Comparison of ENCODE assay signal across 8 cellular contexts in genomic region chr17:1644493-1645206, GRCh38. TPM values are rescaled to one million over a fixed set of nuclear protein-coding genes. Genes with fewer than 3 reads are reported as not detected.
DNase-seq lines count a peak whose midpoint lies in the region; ATAC-seq and TF ChIP-seq lines count a peak whose summit lies in the region.

No MANE protein-coding gene starts in this region.

- peak overlapping the region; percentile 77 for H3K27ac Mint-ChIP-seq in activated naive CD4-positive, alpha-beta T cell treated with anti-CD3 and anti-CD28 coated beads for 36 hours
- peak overlapping the region; percentile 90 for H3K27ac Mint-ChIP-seq in activated CD8-positive, alpha-beta T cell treated with anti-CD3 and anti-CD28 coated beads for 36 hours
- H3K27ac Mint-ChIP-seq in immature natural killer cell: peak overlapping the region in 4 of 6 donors; percentile 32 to 62 (median 46)
- H3K27ac Mint-ChIP-seq in stimulated activated naive CD8-positive, alpha-beta T cell treated with anti-CD3 and anti-CD28 coated beads, Interleukin-15, Interleukin-2, amounts not matched to agents 100 ng/mL and 50 ng/mL, for 24 hours: peak overlapping the region; percentile 90

- ATAC-seq in activated CD8-positive, alpha-beta T cell treated with anti-CD3 and anti-CD28 coated beads for 36 hours: peak; percentile 21
- ATAC-seq in GM18520 (IDR thresholded peaks at IDR 0.05; ENCODE audit: unreplicated experiment): no peak

- peak; percentile 72 for DNase-seq in activated naive CD4-positive, alpha-beta T cell treated with anti-CD3 and anti-CD28 coated beads for 36 hours
- no peak for DNase-seq in activated naive CD4-positive, alpha-beta T cell (lab: John Stamatoyannopoulos, UW)
- DNase-seq in activated CD8-positive, alpha-beta T cell treated with anti-CD3 and anti-CD28 coated beads for 36 hours: peak; percentile 72
- DNase-seq in immature natural killer cell (peak in 1 of 3 donors; percentile 28), COLO829 (ENCODE audit: low spot score) (no peak), NCI-H1694 (lab: John Stamatoyannopoulos, UW) (no peak)

- POLR2A ChIA-PET in activated CD8-positive, alpha-beta T cell treated with anti-CD3 and anti-CD28 coated beads for 36 hours (lab: Charles Lee): interaction anchor here (1.1 to 1.4 kb wide), 2 partner anchors 16 to 24 kb away, joined by 3 to 4 read pairs; no protein-coding TSS in a partner anchor

- H3K4me1 Mint-ChIP-seq in activated naive CD4-positive, alpha-beta T cell treated with anti-CD3 and anti-CD28 coated beads for 36 hours (ENCODE audit: low read depth): peaks cover 31% of the 10 kb centered on the region
- peaks cover 26% of the 10 kb centered on the region for H3K4me1 Mint-ChIP-seq in activated CD8-positive, alpha-beta T cell treated with anti-CD3 and anti-CD28 coated beads for 36 hours (ENCODE audit: low read depth)
- H3K4me1 Mint-ChIP-seq in immature natural killer cell: peaks cover 10 to 17% of the 10 kb centered on the region in 2 donors
- peaks cover 40% of the 10 kb centered on the region for H3K4me1 Mint-ChIP-seq in stimulated activated naive CD8-positive, alpha-beta T cell treated with anti-CD3 and anti-CD28 coated beads, Interleukin-15, Interleukin-2, amounts not matched to agents 100 ng/mL and 50 ng/mL, for 24 hours (ENCODE audit: low read depth)

- peak; percentile 19 for TF ChIP-seq CTCF in activated CD8-positive, alpha-beta T cell treated with anti-CD3 and anti-CD28 coated beads for 36 hours (IDR thresholded peaks at IDR 0.05)

- H3K27me3 Mint-ChIP-seq in activated naive CD4-positive, alpha-beta T cell treated with anti-CD3 and anti-CD28 coated beads for 36 hours (ENCODE audit: low read depth): no peaks in the 10 kb centered on the region
- H3K27me3 Mint-ChIP-seq in activated CD8-positive, alpha-beta T cell treated with anti-CD3 and anti-CD28 coated beads for 36 hours: no peaks in the 10 kb centered on the region
- peaks cover 4 to 9% (median 9%) of the 10 kb centered on the region in 3 donors for H3K27me3 Mint-ChIP-seq in immature natural killer cell (ENCODE audit: low read depth in 3 of 3)
- no peaks in the 10 kb centered on the region for H3K27me3 Mint-ChIP-seq in stimulated activated naive CD8-positive, alpha-beta T cell treated with anti-CD3 and anti-CD28 coated beads, Interleukin-15, Interleukin-2, amounts not matched to agents 100 ng/mL and 50 ng/mL, for 24 hours

- no peaks in the 10 kb centered on the region for H3K9me3 Mint-ChIP-seq in activated naive CD4-positive, alpha-beta T cell treated with anti-CD3 and anti-CD28 coated beads for 36 hours
- H3K9me3 Mint-ChIP-seq in activated CD8-positive, alpha-beta T cell treated with anti-CD3 and anti-CD28 coated beads for 36 hours: no peaks in the 10 kb centered on the region
- no peaks in the 10 kb centered on the region for H3K9me3 Mint-ChIP-seq in immature natural killer cell
- no peaks in the 10 kb centered on the region for H3K9me3 Mint-ChIP-seq in stimulated activated naive CD8-positive, alpha-beta T cell treated with anti-CD3 and anti-CD28 coated beads, Interleukin-15, Interleukin-2, amounts not matched to agents 100 ng/mL and 50 ng/mL, for 24 hours

- CTCF ChIA-PET in activated naive CD4-positive, alpha-beta T cell treated with anti-CD3 and anti-CD28 coated beads for 36 hours (lab: Charles Lee): interaction anchor here (0.7 to 1.2 kb wide), 2 partner anchors 14 to 71 kb away, joined by 3 to 5 read pairs; no protein-coding TSS in a partner anchor
- CTCF ChIA-PET in activated CD8-positive, alpha-beta T cell treated with anti-CD3 and anti-CD28 coated beads for 36 hours (lab: Charles Lee): interaction anchor here (0.9 to 2.3 kb wide), 3 partner anchors 15 to 119 kb away, joined by 3 to 11 read pairs (median 3); no protein-coding TSS in a partner anchor

- intact Hi-C loops in activated naive CD4-positive, alpha-beta T cell treated with anti-CD3 and anti-CD28 coated beads for 36 hours (cut with micrococcal nuclease): loop anchor here (1.0 to 5.0 kb wide), 2 partner anchors 72 to 183 kb away; partner anchors contain the start of gene SMYD4
- intact Hi-C loops in activated CD8-positive, alpha-beta T cell treated with anti-CD3 and anti-CD28 coated beads for 36 hours (cut with micrococcal nuclease): no loop called here

- peak overlapping the region; percentile 60 for H3K4me3 Mint-ChIP-seq in activated naive CD4-positive, alpha-beta T cell treated with anti-CD3 and anti-CD28 coated beads for 36 hours
- H3K4me3 Mint-ChIP-seq in activated CD8-positive, alpha-beta T cell treated with anti-CD3 and anti-CD28 coated beads for 36 hours: peak overlapping the region; percentile 70
- peak overlapping the region; percentile 80 to 91 (median 82) for H3K4me3 Mint-ChIP-seq in immature natural killer cell
- H3K4me3 Mint-ChIP-seq in stimulated activated naive CD8-positive, alpha-beta T cell treated with anti-CD3 and anti-CD28 coated beads, Interleukin-15, Interleukin-2, amounts not matched to agents 100 ng/mL and 50 ng/mL, for 24 hours: peak overlapping the region; percentile 85

- H3K36me3 Mint-ChIP-seq in activated naive CD4-positive, alpha-beta T cell treated with anti-CD3 and anti-CD28 coated beads for 36 hours (ENCODE audit: low read depth): no peaks in the 10 kb centered on the region
- no peaks in the 10 kb centered on the region for H3K36me3 Mint-ChIP-seq in activated CD8-positive, alpha-beta T cell treated with anti-CD3 and anti-CD28 coated beads for 36 hours (ENCODE audit: low read depth)
- H3K36me3 Mint-ChIP-seq in immature natural killer cell: no peaks in the 10 kb centered on the region
- no peaks in the 10 kb centered on the region for H3K36me3 Mint-ChIP-seq in stimulated activated naive CD8-positive, alpha-beta T cell treated with anti-CD3 and anti-CD28 coated beads, Interleukin-15, Interleukin-2, amounts not matched to agents 100 ng/mL and 50 ng/mL, for 24 hours (ENCODE audit: low read depth)

RNA-seq across cellular contexts. Expression of gene SCARF1, which starts 0.9 kb away (rescaled TPM):
- total RNA-seq in activated naive CD4-positive, alpha-beta T cell treated with anti-CD3 and anti-CD28 coated beads for 36 hours: under 1 TPM; 0.43 to 0.57 TPM
- total RNA-seq in activated CD8-positive, alpha-beta T cell treated with anti-CD3 and anti-CD28 coated beads for 36 hours: 1 to 10 TPM; 3.2 to 4.1 TPM
- under 1 TPM; 0.12 to 0.95 (median 0.64) TPM for polyA plus RNA-seq in immature natural killer cell

RNA-seq across cellular contexts. Expression of gene RILP, which starts 5.0 kb away (rescaled TPM):
- total RNA-seq in activated naive CD4-positive, alpha-beta T cell treated with anti-CD3 and anti-CD28 coated beads for 36 hours: 1 to 10 TPM; 1.0 to 1.1 TPM
- 1 to 10 TPM; 5.3 to 6.1 TPM for total RNA-seq in activated CD8-positive, alpha-beta T cell treated with anti-CD3 and anti-CD28 coated beads for 36 hours
- polyA plus RNA-seq in immature natural killer cell: 10 to 100 TPM in 1 of 3 donors, 1 to 10 TPM in 2; 5.0 to 12.7 (median 9.2) TPM

RNA-seq across cellular contexts. Expression of gene SLC43A2, which starts 16.0 kb away (rescaled TPM):
- under 1 TPM; 0.12 to 0.14 TPM for total RNA-seq in activated naive CD4-positive, alpha-beta T cell treated with anti-CD3 and anti-CD28 coated beads for 36 hours
- total RNA-seq in activated CD8-positive, alpha-beta T cell treated with anti-CD3 and anti-CD28 coated beads for 36 hours: 1 to 10 TPM; 5.6 to 5.7 TPM
- 1 to 10 TPM; 3.6 to 8.3 (median 4.5) TPM for polyA plus RNA-seq in immature natural killer cell

RNA-seq across cellular contexts. Expression of gene PRPF8, which starts 40.0 kb away (rescaled TPM):
- total RNA-seq in activated naive CD4-positive, alpha-beta T cell treated with anti-CD3 and anti-CD28 coated beads for 36 hours: 100 to 1,000 TPM; 458 to 479 TPM
- 100 to 1,000 TPM; 370 to 428 TPM for total RNA-seq in activated CD8-positive, alpha-beta T cell treated with anti-CD3 and anti-CD28 coated beads for 36 hours
- 100 to 1,000 TPM in 1 of 3 donors, 10 to 100 TPM in 2; 57.0 to 198 (median 84.1) TPM for polyA plus RNA-seq in immature natural killer cell

Comparison
In these comparisons a context has a peak if more than half of its experiments do, and no peak if none do; other contexts are left out.
1. DNase-seq: peak in activated naive CD4-positive, alpha-beta T cell treated with anti-CD3 and anti-CD28 coated beads for 36 hours (single experiment) and activated CD8-positive, alpha-beta T cell treated with anti-CD3 and anti-CD28 coated beads for 36 hours (single experiment); none in activated naive CD4-positive, alpha-beta T cell (0 of 4), COLO829 (single experiment) and NCI-H1694 (single experiment).
2. RNA of gene SLC43A2, which starts 16.0 kb away (total RNA-seq): 5.6 to 5.7 TPM in activated CD8-positive, alpha-beta T cell treated with anti-CD3 and anti-CD28 coated beads for 36 hours; 0.12 to 0.14 TPM in activated naive CD4-positive, alpha-beta T cell treated with anti-CD3 and anti-CD28 coated beads for 36 hours; every median in the first group is over 4 times any median in the second.
3. Peak in every context shown above with its lines, with median percentiles within 50 percentile points of each other: H3K27ac Mint-ChIP-seq and H3K4me3 Mint-ChIP-seq.